In the genomic region with DNA sequence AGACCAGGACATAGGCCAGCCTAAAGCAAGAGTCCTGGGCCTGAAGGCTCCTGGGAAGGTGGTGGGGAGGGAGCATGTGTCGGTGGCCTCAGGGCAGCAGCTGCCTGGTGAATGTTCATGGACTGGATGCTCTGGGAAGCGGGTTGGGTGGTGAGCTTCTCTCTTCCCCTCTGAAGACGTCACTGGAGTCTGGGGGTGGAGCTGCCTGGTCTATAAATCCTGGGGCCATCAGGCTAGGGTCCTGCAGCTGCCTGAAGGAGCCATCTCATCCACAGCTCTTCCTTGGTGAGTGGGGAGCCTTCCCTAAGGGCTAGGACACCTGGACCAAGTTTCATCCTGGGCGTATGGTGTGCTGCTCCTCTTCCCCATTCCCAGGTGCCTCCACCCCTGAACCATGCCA, we compare ENCODE assay signal across 18 cellular contexts. TPM values are rescaled to one million over a fixed set of nuclear protein-coding genes. Genes with fewer than 3 reads are reported as not detected.
DNase-seq lines count a peak whose midpoint lies in the region; ATAC-seq and TF ChIP-seq lines count a peak whose summit lies in the region.
"Had no signal": no experiment of that assay in that cellular context is flagged by ENCODE, and none has a peak within 500 bp of the region (broad histone marks: within the 10 kb centered on the region; RNA-seq: fewer than 3 reads in every experiment).

A gene with protein sequence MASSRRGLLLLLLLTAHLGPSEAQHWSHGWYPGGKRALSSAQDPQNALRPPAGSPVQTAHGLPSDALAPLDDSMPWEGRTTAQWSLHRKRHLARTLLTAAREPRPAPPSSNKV (plus strand): TSS at position 242 of the 400 bp plus-strand sequence. CDS start 793 bp downstream, outside the sequence.

- ATAC-seq in right cardiac atrium (no peak), GM21381 (IDR thresholded peaks at IDR 0.05; ENCODE audit: unreplicated experiment) (no peak)
- ATAC-seq: activated CD4-positive, CD25-positive, alpha-beta regulatory T cell treated with anti-CD3 and anti-CD28 coated beads, Interleukin-2, amount 50 U/mL, for 24 hours had no signal

- H3K27me3 Mint-ChIP-seq in chondrocyte (ENCODE audit: low read depth) (no peaks in the 10 kb centered on the region), nephron (ENCODE audit: low read depth) (no peaks in the 10 kb centered on the region), osteocyte (ENCODE audit: unreplicated experiment) (no peaks in the 10 kb centered on the region)

- TF ChIP-seq POLR2A in vagina (IDR thresholded peaks at IDR 0.05): no peak

- no peak within 1 kb of the TSS for H3K9ac ChIP-seq in GM23248

- no peaks in the 10 kb centered on the region for H4K20me1 ChIP-seq in GM23248 (ENCODE audit: insufficient read depth)

- no peaks in the 10 kb centered on the region for H3K9me2 ChIP-seq in GM23248 (ENCODE audit: insufficient read depth)

- TF ChIP-seq CTCF in chondrocyte (IDR thresholded peaks at IDR 0.05): no peak
- TF ChIP-seq CTCF in nephron (IDR thresholded peaks at IDR 0.05; ENCODE audit: unreplicated experiment in 3 of 3): no peak
- no peak for TF ChIP-seq CTCF in vagina (IDR thresholded peaks at IDR 0.05)
- TF ChIP-seq CTCF in osteocyte (IDR thresholded peaks at IDR 0.05): no peak

- H3K79me2 ChIP-seq in GM23248 (ENCODE audit: insufficient read depth): peaks cover 19% of the 10 kb centered on the region

- H3K4me1 ChIP-seq in right cardiac atrium (ENCODE audit: control insufficient read depth, insufficient read depth, low read length): peaks cover 2% of the 10 kb centered on the region
- peaks cover 39% of the 10 kb centered on the region for H3K4me1 ChIP-seq in vagina
- peaks cover 7% of the 10 kb centered on the region; the same call in 1 of the 2 replicates for H3K4me1 ChIP-seq in GM23248 (ENCODE audit: insufficient read depth)

- H3K4me3 ChIP-seq in right cardiac atrium (ENCODE audit: low read length) (no peak within 1 kb of the TSS), vagina (no peak within 1 kb of the TSS), GM23248 (no peak within 1 kb of the TSS)
- H3K4me3 ChIP-seq: lung had no signal

- no peak within 1 kb of the TSS for H3K4me2 ChIP-seq in GM23248 (ENCODE audit: unreplicated experiment)

- H3K36me3 Mint-ChIP-seq in chondrocyte (ENCODE audit: low read depth) (peaks cover 17% of the 10 kb centered on the region), nephron (ENCODE audit: low read depth) (peaks cover 32% of the 10 kb centered on the region), osteocyte (ENCODE audit: unreplicated experiment) (peaks cover 24% of the 10 kb centered on the region)

- peaks cover 0 to 24% of the 10 kb centered on the region in 2 donors for H3K36me3 ChIP-seq in vagina
- peaks cover 2% of the 10 kb centered on the region; the same call in 1 of the 2 replicates for H3K36me3 ChIP-seq in GM23248 (ENCODE audit: low read depth)

- H3K9me3 Mint-ChIP-seq in chondrocyte (ENCODE audit: low read depth) (no peaks in the 10 kb centered on the region), nephron (no peaks in the 10 kb centered on the region), osteocyte (ENCODE audit: unreplicated experiment) (no peaks in the 10 kb centered on the region)
- H3K9me3 Mint-ChIP-seq: CD14-positive monocyte had no signal

- H3K27me3 ChIP-seq in right cardiac atrium (ENCODE audit: control insufficient read depth, insufficient read depth): no peaks in the 10 kb centered on the region
- H3K27me3 ChIP-seq in vagina: no peaks in the 10 kb centered on the region
- H3K27me3 ChIP-seq in GM23248 (replicated peaks; ENCODE audit: insufficient read depth): no peaks in the 10 kb centered on the region

- H3K4me1 Mint-ChIP-seq in chondrocyte (ENCODE audit: low read depth) (peaks cover 28% of the 10 kb centered on the region), nephron (peaks cover 32% of the 10 kb centered on the region), osteocyte (ENCODE audit: unreplicated experiment) (peaks cover 23% of the 10 kb centered on the region)

- no peak within 1 kb of the TSS for H3K4me3 Mint-ChIP-seq in chondrocyte (ENCODE audit: unreplicated experiment)
- H3K4me3 Mint-ChIP-seq in nephron: peak within 1 kb of the TSS; percentile 81 to 88 (median 81)
- no peak within 1 kb of the TSS for H3K4me3 Mint-ChIP-seq in osteocyte (ENCODE audit: unreplicated experiment)

- 0 out of 2 replicates have a peak, but pooled peaks cover 6% of the 10 kb centered on the region for H3F3A ChIP-seq in GM23248 (ENCODE audit: insufficient read depth)

- peak within 1 kb of the TSS; percentile 66 for H3K27ac ChIP-seq in right cardiac atrium (ENCODE audit: low read length)
- H3K27ac ChIP-seq in vagina: peak within 1 kb of the TSS; percentile 68
- H3K27ac ChIP-seq in GM23248: no peak within 1 kb of the TSS

- H3K9me3 ChIP-seq in right cardiac atrium (ENCODE audit: control insufficient read depth, low read length): no peaks in the 10 kb centered on the region
- H3K9me3 ChIP-seq in vagina: no peaks in the 10 kb centered on the region
- H3K9me3 ChIP-seq in GM23248 (ENCODE audit: low read depth): no peaks in the 10 kb centered on the region

- no peak for DNase-seq in right cardiac atrium
- no peak for DNase-seq in cardiac septum (ENCODE audit: low spot score)
- DNase-seq in chondrocyte (ENCODE audit: low spot score): no peak
- no peak for DNase-seq in vagina (ENCODE audit: extremely low spot score in 2 of 2)
- no peak for DNase-seq in osteocyte (ENCODE audit: extremely low spot score, unreplicated experiment)
- no peak for DNase-seq in GM23248
- DNase-seq: activated gamma-delta T cell treated with Interleukin-2 at 50 U/mL for 16 hours, NCI-H1092, NCI-H748 treated with DMSO at 0.1 percent for 48 hours, SIG-M5 had no signal

- 82% methylated on average over 4 of the region's 4 CpGs for WGBS in right cardiac atrium
- WGBS in GM23248 (ENCODE audit: low coverage in 1 of 2, low lambda C conversion rate in 2 of 2, missing lambda C conversion rate in 2 of 2), 2 experiments: 60 to 66% methylated on average over 4 of the region's 4 CpGs

- no peak within 1 kb of the TSS for H2AFZ ChIP-seq in GM23248

- in situ Hi-C loops in GM23248 (cut with MboI): no loop called here

- intact Hi-C loops in right cardiac atrium (cut with DNase I): no loop called here
- intact Hi-C loops in cardiac septum (cut with DNase I): no loop called here
- intact Hi-C loops in vagina (cut with DNase I): no loop called here

- H3K27ac Mint-ChIP-seq in chondrocyte (ENCODE audit: unreplicated experiment) (peak within 1 kb of the TSS; percentile 41), nephron (peak within 1 kb of the TSS; percentile 94 to 98 (median 98)), osteocyte (ENCODE audit: unreplicated experiment) (no peak within 1 kb of the TSS)

RNA-seq across cellular contexts. Expression of the gene that starts here (rescaled TPM):
- total RNA-seq in right cardiac atrium: 1 to 10 TPM in 1 of 4 donors, under 1 TPM in 1, not detected in 2; 0.79 to 1.5 TPM
- polyA plus RNA-seq in right cardiac atrium: 0.75 TPM
- total RNA-seq in cardiac septum: not detected
- 0.94 TPM in 1 of 3 replicates, not detected in the others for total RNA-seq in chondrocyte
- not detected for total RNA-seq in vagina
- not detected in 2 replicates for total RNA-seq in osteocyte
- total RNA-seq in GM23248 (2014; rRNA removed; shearing (Covaris generic)): not detected in 2 replicates
- polyA plus RNA-seq in GM23248 (2016; fragmentation: Nextera tagmentation; extraction: Ambion mirVana): not detected in 2 replicates
- total RNA-seq: dermis microvascular lymphatic vessel endothelial cell, glomerular endothelial cell, sciatic nerve had no signal
- polyA plus RNA-seq: CD14-positive monocyte had no signal

Comparison
In these comparisons a context has a peak if more than half of its experiments do, and no peak if none do; other contexts are left out.
1. H3K4me3 Mint-ChIP-seq: peak in nephron (3 of 3); none in chondrocyte (single experiment) and osteocyte (single experiment).